In genomic region chr3:10357095-10357494, GRCh38 we compare ENCODE assay signal across 18 cellular contexts. TPM values are rescaled to one million over a fixed set of nuclear protein-coding genes. Genes with fewer than 3 reads are reported as not detected.
DNase-seq lines count a peak whose midpoint lies in the region; TF ChIP-seq lines count a peak whose summit lies in the region.
"Had no signal": no experiment of that assay in that cellular context is flagged by ENCODE, and none has a peak within 500 bp of the region (broad histone marks: within the 10 kb centered on the region; RNA-seq: fewer than 3 reads in every experiment).

No MANE protein-coding gene starts in this region.

- DNase-seq in ascending aorta (ENCODE audit: low spot score in 2 of 2): no peak
- DNase-seq in fibroblast of lung (ENCODE audit: low read depth in 2 of 2): no peak
- no peak for DNase-seq in COLO829 (ENCODE audit: low spot score)
- no peak for DNase-seq in adrenal gland
- DNase-seq in OCI-M2 (lab: John Stamatoyannopoulos, UW; ENCODE audit: unreplicated experiment): no peak
- no peak for DNase-seq in suprapubic skin (ENCODE audit: low spot score in 2 of 2)
- DNase-seq: activated CD4-positive, alpha-beta T cell treated with anti-CD3 and anti-CD28 coated beads for 1 hour; activated CD8-positive, alpha-beta T cell treated with anti-CD3 and anti-CD28 coated beads for 36 hours; activated effector memory CD4-positive, alpha-beta T cell treated with Interleukin-2 at 50 U/mL for 16 hours; cerebellar nuclear complex; NCI-H1436; NCI-H446 treated with DMSO at 0.1 percent for 48 hours; stimulated activated naive CD8-positive, alpha-beta T cell treated with anti-CD3 and anti-CD28 coated beads, Interleukin-15, amount 100 ng/mL, for 72 hours; transverse colon had no signal

- no peaks in the 10 kb centered on the region for H3K9me3 ChIP-seq in BLaER1
- H3K9me3 ChIP-seq in ascending aorta: no peaks in the 10 kb centered on the region
- no peaks in the 10 kb centered on the region for H3K9me3 ChIP-seq in fibroblast of lung (ENCODE audit: control insufficient read depth, insufficient read depth, low read depth, low read length)
- no peaks in the 10 kb centered on the region for H3K9me3 ChIP-seq in skeletal muscle satellite cell (replicated peaks; ENCODE audit: low read length)
- H3K9me3 ChIP-seq in adrenal gland (replicated peaks in 1 of 3): no peaks in the 10 kb centered on the region
- no peaks in the 10 kb centered on the region for H3K9me3 ChIP-seq in suprapubic skin
- H3K9me3 ChIP-seq: HAP-1, transverse colon had no signal

- H3K4me1 ChIP-seq in BLaER1 (peaks cover 99% of the 10 kb centered on the region), ascending aorta (peaks cover 0 to 6% of the 10 kb centered on the region in 2 donors), fibroblast of lung (ENCODE audit: control insufficient read depth, extremely low read depth, insufficient read depth, low read length) (peaks cover 28% of the 10 kb centered on the region), skeletal muscle satellite cell (ENCODE audit: control insufficient read depth, insufficient read depth, low read length) (peaks cover 56% of the 10 kb centered on the region), adrenal gland (replicated peaks in 1 of 2) (no peaks in the 10 kb centered on the region), suprapubic skin (peaks cover 5% of the 10 kb centered on the region)
- H3K4me1 ChIP-seq: HAP-1 had no signal

- H4K20me1 ChIP-seq in BLaER1: no peaks in the 10 kb centered on the region
- no peaks in the 10 kb centered on the region for H4K20me1 ChIP-seq in fibroblast of lung (ENCODE audit: control insufficient read depth, extremely low read depth, insufficient read depth, low read length)

- intact Hi-C loops in ascending aorta (cut with DNase I): no loop called here
- intact Hi-C loops in adrenal gland (cut with DNase I): no loop called here

- TF ChIP-seq POLR2A in adrenal gland (IDR thresholded peaks at IDR 0.05) (no peak), suprapubic skin (IDR thresholded peaks at IDR 0.05) (no peak)

- no peak for TF ChIP-seq EP300 in suprapubic skin (IDR thresholded peaks at IDR 0.05)

- 0 out of 2 replicates have a peak overlapping the region, but pooled peaks have one; percentile 44 for H3K4me3 ChIP-seq in BLaER1
- H3K4me3 ChIP-seq in ascending aorta: no peak overlapping the region
- no peak overlapping the region for H3K4me3 ChIP-seq in fibroblast of lung (replicated peaks in 1 of 4; ENCODE audit: control extremely low read depth in 1 of 4, insufficient read depth in 1 of 4, low read depth in 3 of 4, low read length in 4 of 4)
- H3K4me3 ChIP-seq in skeletal muscle satellite cell (ENCODE audit: low read length): no peak overlapping the region
- no peak overlapping the region for H3K4me3 ChIP-seq in adrenal gland
- H3K4me3 ChIP-seq in suprapubic skin: no peak overlapping the region
- H3K4me3 ChIP-seq: HAP-1, heart right ventricle, transverse colon had no signal

- peak overlapping the region; percentile 62; the same call in 1 of the 2 replicates for H3K9ac ChIP-seq in BLaER1
- peak overlapping the region; percentile 34 for H3K9ac ChIP-seq in fibroblast of lung (ENCODE audit: insufficient read depth, low read length)
- peak overlapping the region; percentile 63 for H3K9ac ChIP-seq in skeletal muscle satellite cell (ENCODE audit: low read depth, low read length)

- H3K36me3 ChIP-seq in BLaER1 (peaks cover 5% of the 10 kb centered on the region), ascending aorta (no peaks in the 10 kb centered on the region), fibroblast of lung (ENCODE audit: control insufficient read depth, insufficient read depth, low read length) (no peaks in the 10 kb centered on the region), skeletal muscle satellite cell (ENCODE audit: insufficient read depth, low read length) (no peaks in the 10 kb centered on the region), adrenal gland (replicated peaks in 1 of 2) (no peaks in the 10 kb centered on the region), suprapubic skin (no peaks in the 10 kb centered on the region)
- H3K36me3 ChIP-seq: HAP-1, heart right ventricle, transverse colon had no signal

- H2AFZ ChIP-seq in fibroblast of lung (ENCODE audit: low read length): no peak overlapping the region

- H3K4me2 ChIP-seq in BLaER1 (peak overlapping the region; percentile 95), fibroblast of lung (ENCODE audit: extremely low read depth, insufficient read depth, low read length) (no peak overlapping the region), skeletal muscle satellite cell (ENCODE audit: low read length) (peak overlapping the region; percentile 35)

- no peaks in the 10 kb centered on the region for H3K27me3 ChIP-seq in BLaER1
- H3K27me3 ChIP-seq in ascending aorta: no peaks in the 10 kb centered on the region
- peaks cover 2% of the 10 kb centered on the region for H3K27me3 ChIP-seq in fibroblast of lung (ENCODE audit: control insufficient read depth, insufficient read depth, low read length)
- no peaks in the 10 kb centered on the region for H3K27me3 ChIP-seq in skeletal muscle satellite cell (ENCODE audit: control insufficient read depth, insufficient read depth, low read length)
- no peaks in the 10 kb centered on the region for H3K27me3 ChIP-seq in adrenal gland
- no peaks in the 10 kb centered on the region for H3K27me3 ChIP-seq in suprapubic skin
- H3K27me3 ChIP-seq: transverse colon had no signal

- WGBS in adrenal gland, 4 donors: 76 to 89% (median 82%) methylated on average over 6 of the region's 6 CpGs
- WGBS in suprapubic skin: 95% methylated on average over 3 of the region's 6 CpGs

- H3K79me2 ChIP-seq in fibroblast of lung (ENCODE audit: control insufficient read depth, insufficient read depth, low read length): no peaks in the 10 kb centered on the region

- H3K27ac ChIP-seq in BLaER1 (peak overlapping the region; percentile 79), ascending aorta (peak overlapping the region; percentile 16 to 38), fibroblast of lung (ENCODE audit: insufficient read depth, low read length) (peak overlapping the region; percentile 73), adrenal gland (peak overlapping the region in 1 of 5 donors; percentile 44), suprapubic skin (no peak overlapping the region)
- H3K27ac ChIP-seq: heart right ventricle, transverse colon had no signal

- no peak for TF ChIP-seq CTCF in ascending aorta (IDR thresholded peaks at IDR 0.05)
- TF ChIP-seq CTCF in fibroblast of lung (conservative IDR thresholded peaks at IDR 0.05 in 1 of 2, IDR thresholded peaks at IDR 0.05 in 1 of 2; ENCODE audit: low read depth in 1 of 2, low read length in 2 of 2): no peak
- no peak for TF ChIP-seq CTCF in adrenal gland (IDR thresholded peaks at IDR 0.05)
- TF ChIP-seq CTCF in suprapubic skin (IDR thresholded peaks at IDR 0.05): no peak

RNA-seq across cellular contexts. Expression of gene SEC13, which starts 36.2 kb away (rescaled TPM):
- total RNA-seq in ascending aorta (63.0 TPM), fibroblast of lung (189 and 243 TPM in 2 replicates), adrenal gland (100 to 1,000 TPM in 3 of 8 donors, 10 to 100 TPM in 5; 76.2 to 166 (median 96.0) TPM), suprapubic skin (100 to 1,000 TPM; 104 to 137 (median 118) TPM)
- polyA plus RNA-seq in fibroblast of lung (238 and 264 TPM in 2 replicates), adrenal gland (100 to 1,000 TPM in 1 of 3 donors, 10 to 100 TPM in 2; 61.0 to 146 (median 70.8) TPM)
- 272 and 309 TPM in 2 replicates for polyA plus RNA-seq in fibroblast of lung (2012)
- 528 and 561 TPM in 2 replicates for polyA minus RNA-seq in fibroblast of lung (ENCODE audit: low replicate concordance)
- 229 and 249 TPM in 2 replicates for total RNA-seq in skeletal muscle satellite cell (2012; rRNA removed)
